29 cellular contexts compared by ENCODE assay signal in genomic region chr18:7641813-7642212, GRCh38.
"Had no signal": no experiment of that assay in that cellular context is flagged by ENCODE, and none has a peak within 500 bp of the region (broad histone marks: within the 10 kb centered on the region; RNA-seq: fewer than 3 reads in every experiment).

No MANE protein-coding gene starts in this region.

- H3K4me2 ChIP-seq: neural progenitor cell had no signal

- H3K36me3 ChIP-seq: heart right ventricle, neural progenitor cell, spleen, thoracic aorta, tibial nerve, upper lobe of left lung, vagina had no signal

- H3K27me3 ChIP-seq: dorsolateral prefrontal cortex, heart right ventricle, neural progenitor cell, spleen, tibial nerve, upper lobe of left lung, vagina had no signal

- H3K9ac ChIP-seq: neural progenitor cell, parathyroid adenoma had no signal

- H3K27ac ChIP-seq: dorsolateral prefrontal cortex, epithelial cell of prostate, neural progenitor cell, parathyroid adenoma, thoracic aorta, tibial nerve, upper lobe of left lung, vagina had no signal

- H3K9me3 ChIP-seq: heart right ventricle, mucosa of descending colon, spleen, thoracic aorta, tibial nerve, upper lobe of left lung, vagina had no signal

- DNase-seq: dorsolateral prefrontal cortex; effector CD4-positive, alpha-beta T cell; foreskin melanocyte; glutamatergic neuron; heart right ventricle; hypothalamus; immature natural killer cell; islet precursor cell; kidney glomerular epithelial cell; left colon; left ventricle myocardium superior; mucosa of descending colon; naive B cell; spleen; stimulated activated CD4-positive, alpha-beta T cell treated with anti-CD3 and anti-CD28 coated beads, Interleukin-4, amount 100 ng/mL, for 4 hours; stimulated activated naive CD8-positive, alpha-beta T cell treated with anti-CD3 and anti-CD28 coated beads, Interleukin-15, Interleukin-2, amounts not matched to agents 100 U/mL and 50 U/mL, for 24 hours; upper lobe of left lung had no signal

- H2AFZ ChIP-seq: neural progenitor cell, parathyroid adenoma had no signal

- H3K4me3 ChIP-seq: dorsolateral prefrontal cortex, heart right ventricle, lung, mucosa of descending colon, neural progenitor cell, spleen, thoracic aorta, tibial nerve, upper lobe of left lung, vagina had no signal

- ATAC-seq: esophagus mucosa; heart right ventricle; left colon; left ventricle myocardium superior; mucosa of descending colon; natural killer cell treated with Interleukin-12 subunit alpha and Interleukin-12 subunit beta and Interleukin-15 and Interleukin-18, amount 100 ng/mL, for 72 hours; sciatic nerve; stimulated activated memory B cell treated with anti-CD40 and anti-IgM and Interleukin-4, amounts not matched to agents 10 μg/mL and 1 μg/mL and 100 μg/mL, for 72 hours; stimulated activated naive CD8-positive, alpha-beta T cell treated with anti-CD3 and anti-CD28 coated beads, Interleukin-15, Interleukin-2, amounts not matched to agents 100 U/mL and 50 U/mL, for 24 hours had no signal

- H3K4me1 ChIP-seq: parathyroid adenoma, tibial nerve, vagina had no signal

- FAIRE-seq: colon had no signal
